Comparison of ENCODE assay signal across 35 cellular contexts in genomic region chr19:45263013-45263412, GRCh38. TPM values are rescaled to one million over a fixed set of nuclear protein-coding genes. Genes with fewer than 3 reads are reported as not detected.
"Had no signal": no experiment of that assay in that cellular context is flagged by ENCODE, and none has a peak within 500 bp of the region (broad histone marks: within the 10 kb centered on the region; RNA-seq: fewer than 3 reads in every experiment).

No MANE protein-coding gene starts in this region.

- FAIRE-seq: astrocyte, TTC549 had no signal

- H3K4me3 ChIP-seq: body of pancreas, breast epithelium had no signal

- H3K36me3 Mint-ChIP-seq: activated naive CD4-positive, alpha-beta T cell treated with anti-CD3 and anti-CD28 coated beads, Interleukin-2, amount 10 ng/mL, durations not matched to agents 7 days and 5 days; activated naive CD4-positive, alpha-beta T cell treated with anti-CD3 and anti-CD28 coated beads, Interleukin-2, amount 50 U/mL, for 24 hours; activated naive CD8-positive, alpha-beta T cell had no signal

- H3K27me3 ChIP-seq: body of pancreas, brain microvascular endothelial cell, breast epithelium had no signal

- H3K4me3 Mint-ChIP-seq: activated B cell treated with CpG ODN at 0.5 μM for 24 hours; activated CD4-positive, alpha-beta memory T cell treated with anti-CD3 and anti-CD28 coated beads for 36 hours; activated CD4-positive, alpha-beta T cell treated with anti-CD3 and anti-CD28 coated beads, Interleukin-2, amount 10 ng/mL, durations not matched to agents 24 days and 14 days; activated CD8-positive, alpha-beta T cell treated with anti-CD3 and anti-CD28 coated beads for 36 hours; activated naive CD4-positive, alpha-beta T cell treated with anti-CD3 and anti-CD28 coated beads, Interleukin-2, amount 10 ng/mL, durations not matched to agents 7 days and 5 days; activated naive CD4-positive, alpha-beta T cell treated with anti-CD3 and anti-CD28 coated beads, Interleukin-2, amount 50 U/mL, for 24 hours; activated naive CD8-positive, alpha-beta T cell; activated naive CD8-positive, alpha-beta T cell treated with anti-CD3 and anti-CD28 coated beads, Interleukin-2, amount 10 ng/mL, durations not matched to agents 7 days and 5 days; activated naive CD8-positive, alpha-beta T cell treated with anti-CD3 and anti-CD28 coated beads, Interleukin-2, amount 50 U/mL, for 24 hours; T-helper 1 cell treated with Interleukin-12 subunit alpha and Interleukin-12 subunit beta and Interleukin-4 antibody, amounts not matched to agents 30 μg/mL and 1 μg/mL, for 36 hours; T-helper 2 cell treated with Interferon-gamma antibody and Interleukin-4, amounts not matched to agents 5 μg/mL and 100 μg/mL, for 36 hours had no signal

- H3K9me3 Mint-ChIP-seq: activated B cell treated with CpG ODN at 0.5 μM for 24 hours; activated CD4-positive, alpha-beta memory T cell treated with anti-CD3 and anti-CD28 coated beads for 36 hours; activated CD4-positive, alpha-beta T cell treated with anti-CD3 and anti-CD28 coated beads, Interleukin-2, amount 10 ng/mL, durations not matched to agents 24 days and 14 days; activated CD8-positive, alpha-beta T cell treated with anti-CD3 and anti-CD28 coated beads for 36 hours; activated naive CD4-positive, alpha-beta T cell treated with anti-CD3 and anti-CD28 coated beads, Interleukin-2, amount 10 ng/mL, durations not matched to agents 7 days and 5 days; activated naive CD4-positive, alpha-beta T cell treated with anti-CD3 and anti-CD28 coated beads, Interleukin-2, amount 50 U/mL, for 24 hours; activated naive CD8-positive, alpha-beta T cell treated with anti-CD3 and anti-CD28 coated beads, Interleukin-2, amount 10 ng/mL, durations not matched to agents 7 days and 5 days; activated naive CD8-positive, alpha-beta T cell treated with anti-CD3 and anti-CD28 coated beads, Interleukin-2, amount 50 U/mL, for 24 hours; activated T-helper 2 cell treated with anti-CD3 and anti-CD28 coated beads, Interferon-gamma antibody, Interleukin-2, Interleukin-4, amounts not matched to agents 10 μg/mL and 5 μg/mL and 100 μg/mL, durations not matched to agents 14 hours and 24 hours and 36 hours; T-helper 1 cell treated with Interleukin-12 subunit alpha and Interleukin-12 subunit beta and Interleukin-4 antibody, amounts not matched to agents 30 μg/mL and 1 μg/mL, for 36 hours; T-helper 2 cell treated with Interferon-gamma antibody and Interleukin-4, amounts not matched to agents 5 μg/mL and 100 μg/mL, for 36 hours had no signal

- DNase-seq: activated B cell treated with CpG ODN at 0.5 μM for 24 hours; activated CD4-positive, alpha-beta memory T cell treated with anti-CD3 and anti-CD28 coated beads for 36 hours; activated CD4-positive, alpha-beta T cell treated with anti-CD3 and anti-CD28 coated beads for 4 hours; activated CD4-positive, alpha-beta T cell treated with anti-CD3 and anti-CD28 coated beads, Interleukin-2, amount 10 ng/mL, durations not matched to agents 24 days and 14 days; activated CD4-positive, alpha-beta T cell treated with anti-CD3 and anti-CD28 coated beads, Interleukin-2, amount 50 U/mL, for 1 hour; activated CD4-positive, alpha-beta T cell treated with anti-CD3 and anti-CD28 coated beads, Interleukin-2, amount 50 U/mL, for 4 hours; activated CD4-positive, CD25-positive, alpha-beta regulatory T cell treated with anti-CD3 and anti-CD28 coated beads, Interleukin-2, amount 50 U/mL, for 72 hours; activated CD8-positive, alpha-beta memory T cell treated with anti-CD3 and anti-CD28 coated beads, Interleukin-2, amount 50 U/mL, for 4 hours; activated CD8-positive, alpha-beta T cell treated with anti-CD3 and anti-CD28 coated beads for 36 hours; activated effector memory CD4-positive, alpha-beta T cell treated with Interleukin-2 at 50 U/mL for 16 hours; activated gamma-delta T cell; activated naive CD4-positive, alpha-beta T cell treated with anti-CD3 and anti-CD28 coated beads, Interleukin-2, amount 10 ng/mL, durations not matched to agents 7 days and 5 days; activated naive CD4-positive, alpha-beta T cell treated with Interleukin-2 at 50 U/mL for 16 hours; activated naive CD8-positive, alpha-beta T cell treated with anti-CD3 and anti-CD28 coated beads, Interleukin-2, amount 10 ng/mL, durations not matched to agents 7 days and 5 days; activated naive CD8-positive, alpha-beta T cell treated with anti-CD3 and anti-CD28 coated beads, Interleukin-2, amount 50 U/mL, for 24 hours; activated T-cell treated with anti-CD3 and anti-CD28 coated beads for 4 hours; activated T-cell treated with anti-CD3 and anti-CD28 coated beads, Interleukin-2, amount 50 U/mL, for 1 hour; activated T-cell treated with anti-CD3 and anti-CD28 coated beads, Interleukin-2, amount 50 U/mL, for 48 hours; amygdala; anterior cingulate cortex; body of pancreas; brain microvascular endothelial cell; T-helper 1 cell; T-helper 2 cell; T-helper 9 cell had no signal

- H3K36me3 ChIP-seq: breast epithelium had no signal

- H3K9me3 ChIP-seq: body of pancreas, breast epithelium had no signal

- ATAC-seq: activated CD8-positive, alpha-beta T cell treated with anti-CD3 and anti-CD28 coated beads for 36 hours; activated naive CD8-positive, alpha-beta T cell treated with anti-CD3 and anti-CD28 coated beads, Interleukin-2, amount 50 U/mL, for 24 hours; body of pancreas had no signal

- H3K27me3 Mint-ChIP-seq: activated B cell treated with CpG ODN at 0.5 μM for 24 hours; activated CD4-positive, alpha-beta memory T cell treated with anti-CD3 and anti-CD28 coated beads for 36 hours; activated CD4-positive, alpha-beta T cell treated with anti-CD3 and anti-CD28 coated beads, Interleukin-2, amount 10 ng/mL, durations not matched to agents 24 days and 14 days; activated CD8-positive, alpha-beta T cell treated with anti-CD3 and anti-CD28 coated beads for 36 hours; activated naive CD4-positive, alpha-beta T cell treated with anti-CD3 and anti-CD28 coated beads, Interleukin-2, amount 10 ng/mL, durations not matched to agents 7 days and 5 days; activated naive CD4-positive, alpha-beta T cell treated with anti-CD3 and anti-CD28 coated beads, Interleukin-2, amount 50 U/mL, for 24 hours; activated naive CD8-positive, alpha-beta T cell; activated naive CD8-positive, alpha-beta T cell treated with anti-CD3 and anti-CD28 coated beads, Interleukin-2, amount 10 ng/mL, durations not matched to agents 7 days and 5 days; activated naive CD8-positive, alpha-beta T cell treated with anti-CD3 and anti-CD28 coated beads, Interleukin-2, amount 50 U/mL, for 24 hours had no signal

- H3K27ac ChIP-seq: body of pancreas, brain microvascular endothelial cell, breast epithelium, VCaP had no signal

- H3K4me1 ChIP-seq: body of pancreas, breast epithelium had no signal

- H3K27ac Mint-ChIP-seq: activated B cell treated with CpG ODN at 0.5 μM for 24 hours; activated CD4-positive, alpha-beta memory T cell treated with anti-CD3 and anti-CD28 coated beads for 36 hours; activated CD4-positive, alpha-beta T cell treated with anti-CD3 and anti-CD28 coated beads, Interleukin-2, amount 10 ng/mL, durations not matched to agents 24 days and 14 days; activated CD8-positive, alpha-beta T cell treated with anti-CD3 and anti-CD28 coated beads for 36 hours; activated naive CD4-positive, alpha-beta T cell treated with anti-CD3 and anti-CD28 coated beads, Interleukin-2, amount 10 ng/mL, durations not matched to agents 7 days and 5 days; activated naive CD4-positive, alpha-beta T cell treated with anti-CD3 and anti-CD28 coated beads, Interleukin-2, amount 50 U/mL, for 24 hours; activated naive CD8-positive, alpha-beta T cell; activated naive CD8-positive, alpha-beta T cell treated with anti-CD3 and anti-CD28 coated beads, Interleukin-2, amount 10 ng/mL, durations not matched to agents 7 days and 5 days; activated naive CD8-positive, alpha-beta T cell treated with anti-CD3 and anti-CD28 coated beads, Interleukin-2, amount 50 U/mL, for 24 hours; activated T-helper 2 cell treated with anti-CD3 and anti-CD28 coated beads, Interferon-gamma antibody, Interleukin-2, Interleukin-4, amounts not matched to agents 10 μg/mL and 5 μg/mL and 100 μg/mL, durations not matched to agents 14 hours and 24 hours and 36 hours; T-helper 1 cell treated with Interleukin-12 subunit alpha and Interleukin-12 subunit beta and Interleukin-4 antibody, amounts not matched to agents 30 μg/mL and 1 μg/mL, for 36 hours; T-helper 2 cell treated with Interferon-gamma antibody and Interleukin-4, amounts not matched to agents 5 μg/mL and 100 μg/mL, for 36 hours had no signal

- H3K4me1 Mint-ChIP-seq: activated B cell treated with CpG ODN at 0.5 μM for 24 hours; activated CD4-positive, alpha-beta T cell treated with anti-CD3 and anti-CD28 coated beads, Interleukin-2, amount 10 ng/mL, durations not matched to agents 24 days and 14 days; activated naive CD4-positive, alpha-beta T cell treated with anti-CD3 and anti-CD28 coated beads, Interleukin-2, amount 10 ng/mL, durations not matched to agents 7 days and 5 days; activated naive CD4-positive, alpha-beta T cell treated with anti-CD3 and anti-CD28 coated beads, Interleukin-2, amount 50 U/mL, for 24 hours; activated naive CD8-positive, alpha-beta T cell treated with anti-CD3 and anti-CD28 coated beads, Interleukin-2, amount 10 ng/mL, durations not matched to agents 7 days and 5 days; activated naive CD8-positive, alpha-beta T cell treated with anti-CD3 and anti-CD28 coated beads, Interleukin-2, amount 50 U/mL, for 24 hours had no signal

RNA-seq across cellular contexts. Expression of gene EXOC3L2, which starts 17.8 kb away (rescaled TPM):
- total RNA-seq: activated B cell treated with CpG ODN at 0.5 μM for 24 hours; activated CD4-positive, alpha-beta memory T cell treated with anti-CD3 and anti-CD28 coated beads for 36 hours; activated CD4-positive, alpha-beta T cell treated with anti-CD3 and anti-CD28 coated beads, Interleukin-2, amount 10 ng/mL, durations not matched to agents 24 days and 14 days; activated CD8-positive, alpha-beta memory T cell treated with anti-CD3 and anti-CD28 coated beads for 36 hours; activated CD8-positive, alpha-beta T cell treated with anti-CD3 and anti-CD28 coated beads for 36 hours; activated naive CD8-positive, alpha-beta T cell treated with anti-CD3 and anti-CD28 coated beads, Interleukin-2, amount 10 ng/mL, durations not matched to agents 7 days and 5 days; activated T-helper 2 cell treated with anti-CD3 and anti-CD28 coated beads, Interferon-gamma antibody, Interleukin-2, Interleukin-4, amounts not matched to agents 10 μg/mL and 5 μg/mL and 100 μg/mL, durations not matched to agents 14 hours and 24 hours and 36 hours had no signal

RNA-seq across cellular contexts. Expression of gene CKM, which starts 59.7 kb away (rescaled TPM):
- total RNA-seq: activated B cell treated with CpG ODN at 0.5 μM for 24 hours; activated CD4-positive, alpha-beta memory T cell treated with anti-CD3 and anti-CD28 coated beads for 36 hours; activated CD4-positive, alpha-beta T cell treated with anti-CD3 and anti-CD28 coated beads, Interleukin-2, amount 10 ng/mL, durations not matched to agents 24 days and 14 days; activated CD8-positive, alpha-beta memory T cell treated with anti-CD3 and anti-CD28 coated beads for 36 hours; activated CD8-positive, alpha-beta T cell treated with anti-CD3 and anti-CD28 coated beads for 36 hours; activated naive CD8-positive, alpha-beta T cell treated with anti-CD3 and anti-CD28 coated beads, Interleukin-2, amount 10 ng/mL, durations not matched to agents 7 days and 5 days; activated T-helper 2 cell treated with anti-CD3 and anti-CD28 coated beads, Interferon-gamma antibody, Interleukin-2, Interleukin-4, amounts not matched to agents 10 μg/mL and 5 μg/mL and 100 μg/mL, durations not matched to agents 14 hours and 24 hours and 36 hours; astrocyte; body of pancreas; breast epithelium had no signal
